In the genomic region with DNA sequence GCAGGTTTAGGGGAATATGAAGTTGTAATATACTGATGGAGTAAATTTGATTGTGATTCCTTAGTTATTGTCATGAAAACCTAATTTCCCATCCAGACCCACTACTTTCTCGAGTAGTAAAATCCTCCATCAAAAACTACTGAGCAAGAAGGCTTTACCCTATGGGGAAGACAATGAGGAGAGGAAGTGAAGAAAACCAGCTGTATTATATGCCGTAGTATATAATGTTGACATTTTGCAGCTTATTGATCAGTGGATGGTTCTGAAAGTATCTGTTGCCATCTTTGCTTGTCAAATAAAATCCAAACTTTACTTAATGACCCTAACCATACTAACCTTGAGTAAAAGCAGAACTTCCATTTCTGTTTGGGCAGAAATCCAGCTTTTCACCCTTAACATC, we compare ENCODE assay signal across 6 cellular contexts.
"Had no signal": no experiment of that assay in that cellular context is flagged by ENCODE, and none has a peak within 500 bp of the region (broad histone marks: within the 10 kb centered on the region; RNA-seq: fewer than 3 reads in every experiment).

No MANE protein-coding gene starts in this region.

- ATAC-seq: HepG2, K562 had no signal

- DNase-seq: IMR-90, KBM-7, KG1 had no signal

- H3K4me3 ChIP-seq: K562 had no signal

- H3K27ac ChIP-seq: HL-60 had no signal
